ENCODE assay signal across 8 cellular contexts in genomic region chr6:36546664-36546957, GRCh38. TPM values are rescaled to one million over a fixed set of nuclear protein-coding genes. Genes with fewer than 3 reads are reported as not detected.
A peak's percentile ranks its signal among the peaks of the same experiment; 100 is the strongest.
DNase-seq lines count a peak whose midpoint lies in the region; ATAC-seq lines count a peak whose summit lies in the region.

No MANE protein-coding gene starts in this region.

- H3K36me3 Mint-ChIP-seq in activated naive CD8-positive, alpha-beta T cell treated with anti-CD3 and anti-CD28 coated beads, Interleukin-2, amount 10 ng/mL, durations not matched to agents 7 days and 5 days: peaks cover 12% of the 10 kb centered on the region

- peak overlapping the region; percentile 92 for H3K27ac Mint-ChIP-seq in activated naive CD8-positive, alpha-beta T cell treated with anti-CD3 and anti-CD28 coated beads, Interleukin-2, amount 10 ng/mL, durations not matched to agents 7 days and 5 days

- H3K4me3 ChIP-seq in stomach smooth muscle (ENCODE audit: low read length in 2 of 2): peak overlapping the region; percentile 96 to 99

- peaks cover 33% of the 10 kb centered on the region for H3K4me1 Mint-ChIP-seq in activated naive CD8-positive, alpha-beta T cell treated with anti-CD3 and anti-CD28 coated beads, Interleukin-2, amount 10 ng/mL, durations not matched to agents 7 days and 5 days

- H3K9ac ChIP-seq in stomach smooth muscle (ENCODE audit: low read length in 2 of 2): peak overlapping the region; percentile 99 to 100

- peak overlapping the region; percentile 93 for H3K4me3 Mint-ChIP-seq in activated naive CD8-positive, alpha-beta T cell treated with anti-CD3 and anti-CD28 coated beads, Interleukin-2, amount 10 ng/mL, durations not matched to agents 7 days and 5 days

- no peak for ATAC-seq in activated naive CD8-positive, alpha-beta T cell treated with anti-CD3 and anti-CD28 coated beads, Interleukin-2, amount 10 ng/mL, durations not matched to agents 7 days and 5 days (ENCODE audit: low read depth)
- ATAC-seq in HG02884 (IDR thresholded peaks at IDR 0.05; ENCODE audit: unreplicated experiment): no peak

- H3K9me3 Mint-ChIP-seq in activated naive CD8-positive, alpha-beta T cell treated with anti-CD3 and anti-CD28 coated beads, Interleukin-2, amount 10 ng/mL, durations not matched to agents 7 days and 5 days: no peaks in the 10 kb centered on the region

- peaks cover 7% of the 10 kb centered on the region for H3K4me1 ChIP-seq in stomach smooth muscle (ENCODE audit: control insufficient read depth, insufficient read depth, low read length)

- peak overlapping the region; percentile 92 for H3K27ac ChIP-seq in stomach smooth muscle (ENCODE audit: low read length)

- H3K9me3 ChIP-seq in stomach smooth muscle (ENCODE audit: control insufficient read depth in 2 of 2, low read length in 2 of 2): no peaks in the 10 kb centered on the region

- no peaks in the 10 kb centered on the region for H3K36me3 ChIP-seq in stomach smooth muscle (ENCODE audit: control insufficient read depth in 2 of 2, insufficient read depth in 2 of 2, low read length in 2 of 2)

- no peaks in the 10 kb centered on the region for H3K27me3 ChIP-seq in stomach smooth muscle (ENCODE audit: control insufficient read depth in 1 of 2, insufficient read depth in 2 of 2, low read length in 2 of 2)

- POLR2A ChIA-PET in activated naive CD8-positive, alpha-beta T cell treated with anti-CD3 and anti-CD28 coated beads, Interleukin-2, amount 10 ng/mL, durations not matched to agents 7 days and 5 days (lab: Charles Lee): interaction anchor here (0.9 to 3.9 kb wide), 4 partner anchors 15 to 103 kb away, joined by 3 to 65 read pairs (median 12); partner anchors contain the start of gene SRSF3

- no peaks in the 10 kb centered on the region for H3K27me3 Mint-ChIP-seq in activated naive CD8-positive, alpha-beta T cell treated with anti-CD3 and anti-CD28 coated beads, Interleukin-2, amount 10 ng/mL, durations not matched to agents 7 days and 5 days

- peak; percentile 41 for DNase-seq in NCI-H526 treated with DMSO at 0.1 percent for 48 hours (lab: John Stamatoyannopoulos, UW)
- DNase-seq in NCI-H526 (lab: John Stamatoyannopoulos, UW): no peak
- no peak for DNase-seq in activated naive CD8-positive, alpha-beta T cell treated with anti-CD3 and anti-CD28 coated beads, Interleukin-2, amount 10 ng/mL, durations not matched to agents 7 days and 5 days
- DNase-seq in islet precursor cell: peak; percentile 55
- DNase-seq in NCI-H2029 treated with DMSO at 0.1 percent for 48 hours (lab: John Stamatoyannopoulos, UW): no peak
- DNase-seq in retina: no peak

RNA-seq across cellular contexts. Expression of gene STK38, which starts 0.7 kb away (rescaled TPM):
- total RNA-seq in activated naive CD8-positive, alpha-beta T cell treated with anti-CD3 and anti-CD28 coated beads, Interleukin-2, amount 10 ng/mL, durations not matched to agents 7 days and 5 days: 10 to 100 TPM; 86.5 to 95.3 TPM

RNA-seq across cellular contexts. Expression of gene SRSF3, which starts 47.6 kb away (rescaled TPM):
- total RNA-seq in activated naive CD8-positive, alpha-beta T cell treated with anti-CD3 and anti-CD28 coated beads, Interleukin-2, amount 10 ng/mL, durations not matched to agents 7 days and 5 days: 100 to 1,000 TPM; 389 to 396 TPM

Comparison
In these comparisons a context has a peak if more than half of its experiments do, and no peak if none do; other contexts are left out.
1. DNase-seq: peak in NCI-H526 treated with DMSO at 0.1 percent for 48 hours (single experiment) and islet precursor cell (single experiment); none in NCI-H526 (0 of 2), activated naive CD8-positive, alpha-beta T cell treated with anti-CD3 and anti-CD28 coated beads, Interleukin-2, amount 10 ng/mL, durations not matched to agents 7 days and 5 days (single experiment), NCI-H2029 treated with DMSO at 0.1 percent for 48 hours (single experiment) and retina (single experiment).